26 cellular contexts compared by ENCODE assay signal in genomic region chr4:110988741-110989140, GRCh38.
"Had no signal": no experiment of that assay in that cellular context is flagged by ENCODE, and none has a peak within 500 bp of the region (broad histone marks: within the 10 kb centered on the region; RNA-seq: fewer than 3 reads in every experiment).

No MANE protein-coding gene starts in this region.

- H3K9ac ChIP-seq: SK-N-SH had no signal

- H3K4me2 ChIP-seq: SK-N-SH had no signal

- H3K4me3 Mint-ChIP-seq: activated CD4-positive, alpha-beta memory T cell treated with anti-CD3 and anti-CD28 coated beads for 36 hours; activated CD4-positive, alpha-beta T cell treated with anti-CD3 and anti-CD28 coated beads, Interleukin-2, amount 10 ng/mL, durations not matched to agents 7 days and 5 days; activated naive CD4-positive, alpha-beta T cell treated with anti-CD3 and anti-CD28 coated beads, Interleukin-2, amount 10 ng/mL, durations not matched to agents 7 days and 5 days; activated naive CD8-positive, alpha-beta T cell treated with anti-CD3 and anti-CD28 coated beads for 36 hours; activated T-cell treated with anti-CD3 and anti-CD28 coated beads, Interleukin-2, amount 50 U/mL, for 72 hours had no signal

- H3K4me1 Mint-ChIP-seq: activated CD4-positive, alpha-beta T cell treated with anti-CD3 and anti-CD28 coated beads, Interleukin-2, amount 10 ng/mL, durations not matched to agents 7 days and 5 days; activated naive CD4-positive, alpha-beta T cell treated with anti-CD3 and anti-CD28 coated beads, Interleukin-2, amount 10 ng/mL, durations not matched to agents 7 days and 5 days; activated naive CD8-positive, alpha-beta T cell treated with anti-CD3 and anti-CD28 coated beads for 36 hours had no signal

- H3K36me3 Mint-ChIP-seq: activated CD4-positive, alpha-beta memory T cell treated with anti-CD3 and anti-CD28 coated beads for 36 hours; activated naive CD4-positive, alpha-beta T cell treated with anti-CD3 and anti-CD28 coated beads, Interleukin-2, amount 10 ng/mL, durations not matched to agents 7 days and 5 days; activated naive CD8-positive, alpha-beta T cell treated with anti-CD3 and anti-CD28 coated beads for 36 hours had no signal

- H3K36me3 ChIP-seq: brain microvascular endothelial cell, cardiac muscle cell had no signal

- ATAC-seq: activated T-cell treated with anti-CD3 and anti-CD28 coated beads, Interleukin-2, amount 50 U/mL, for 72 hours; K562; Panc1; Right ventricle myocardium inferior had no signal

- H3K9me3 Mint-ChIP-seq: activated CD4-positive, alpha-beta memory T cell treated with anti-CD3 and anti-CD28 coated beads for 36 hours; activated CD4-positive, alpha-beta T cell treated with anti-CD3 and anti-CD28 coated beads, Interleukin-2, amount 10 ng/mL, durations not matched to agents 7 days and 5 days; activated naive CD4-positive, alpha-beta T cell treated with anti-CD3 and anti-CD28 coated beads, Interleukin-2, amount 10 ng/mL, durations not matched to agents 7 days and 5 days; activated naive CD8-positive, alpha-beta T cell treated with anti-CD3 and anti-CD28 coated beads for 36 hours; activated T-cell treated with anti-CD3 and anti-CD28 coated beads, Interleukin-2, amount 50 U/mL, for 72 hours; activated T-helper 2 cell treated with anti-CD3 and anti-CD28 coated beads, Interferon-gamma antibody, Interleukin-2, Interleukin-4, amounts not matched to agents 10 μg/mL and 5 μg/mL and 100 μg/mL, durations not matched to agents 14 hours and 24 hours and 36 hours had no signal

- H3K27ac Mint-ChIP-seq: activated CD4-positive, alpha-beta memory T cell treated with anti-CD3 and anti-CD28 coated beads for 36 hours; activated CD4-positive, alpha-beta T cell treated with anti-CD3 and anti-CD28 coated beads, Interleukin-2, amount 10 ng/mL, durations not matched to agents 7 days and 5 days; activated naive CD4-positive, alpha-beta T cell treated with anti-CD3 and anti-CD28 coated beads, Interleukin-2, amount 10 ng/mL, durations not matched to agents 7 days and 5 days; activated naive CD8-positive, alpha-beta T cell treated with anti-CD3 and anti-CD28 coated beads for 36 hours; activated T-cell treated with anti-CD3 and anti-CD28 coated beads, Interleukin-2, amount 50 U/mL, for 72 hours; activated T-helper 2 cell treated with anti-CD3 and anti-CD28 coated beads, Interferon-gamma antibody, Interleukin-2, Interleukin-4, amounts not matched to agents 10 μg/mL and 5 μg/mL and 100 μg/mL, durations not matched to agents 14 hours and 24 hours and 36 hours had no signal

- H3K9me3 ChIP-seq: SK-N-SH had no signal

- DNase-seq: activated CD4-positive, alpha-beta memory T cell treated with anti-CD3 and anti-CD28 coated beads for 36 hours; activated CD4-positive, alpha-beta T cell treated with anti-CD3 and anti-CD28 coated beads, Interleukin-2, amount 10 ng/mL, durations not matched to agents 7 days and 5 days; activated CD4-positive, CD25-positive, alpha-beta regulatory T cell; activated gamma-delta T cell treated with Interleukin-2 at 50 U/mL for 16 hours; activated naive CD4-positive, alpha-beta T cell treated with anti-CD3 and anti-CD28 coated beads, Interleukin-2, amount 10 ng/mL, durations not matched to agents 7 days and 5 days; activated naive CD8-positive, alpha-beta T cell treated with anti-CD3 and anti-CD28 coated beads for 36 hours; activated T-cell treated with anti-CD3 and anti-CD28 coated beads for 4 hours; activated T-cell treated with anti-CD3 and anti-CD28 coated beads, Interleukin-2, amount 50 U/mL, for 72 hours; brain microvascular endothelial cell; Kasumi-1; NCI-H1092; NCI-H1930; NCI-H446 treated with DMSO at 0.1 percent for 48 hours; NCI-H526; NCI-H774; NK-92 treated with Interleukin-12 subunit alpha and Interleukin-12 subunit beta, amount 100 ng/mL, for 24 hours; OCI-M1; RPMI8226; SK-N-SH; T-helper 1 cell had no signal

- H3K27me3 Mint-ChIP-seq: activated CD4-positive, alpha-beta memory T cell treated with anti-CD3 and anti-CD28 coated beads for 36 hours; activated CD4-positive, alpha-beta T cell treated with anti-CD3 and anti-CD28 coated beads, Interleukin-2, amount 10 ng/mL, durations not matched to agents 7 days and 5 days; activated naive CD4-positive, alpha-beta T cell treated with anti-CD3 and anti-CD28 coated beads, Interleukin-2, amount 10 ng/mL, durations not matched to agents 7 days and 5 days; activated naive CD8-positive, alpha-beta T cell treated with anti-CD3 and anti-CD28 coated beads for 36 hours had no signal

- H3K27me3 ChIP-seq: brain microvascular endothelial cell, cardiac muscle cell had no signal

- H3K27ac ChIP-seq: brain microvascular endothelial cell, cardiac muscle cell, VCaP had no signal

- H3K4me3 ChIP-seq: cardiac muscle cell, K562 had no signal
